ENCODE assay signal across 9 cellular contexts in the genomic region with DNA sequence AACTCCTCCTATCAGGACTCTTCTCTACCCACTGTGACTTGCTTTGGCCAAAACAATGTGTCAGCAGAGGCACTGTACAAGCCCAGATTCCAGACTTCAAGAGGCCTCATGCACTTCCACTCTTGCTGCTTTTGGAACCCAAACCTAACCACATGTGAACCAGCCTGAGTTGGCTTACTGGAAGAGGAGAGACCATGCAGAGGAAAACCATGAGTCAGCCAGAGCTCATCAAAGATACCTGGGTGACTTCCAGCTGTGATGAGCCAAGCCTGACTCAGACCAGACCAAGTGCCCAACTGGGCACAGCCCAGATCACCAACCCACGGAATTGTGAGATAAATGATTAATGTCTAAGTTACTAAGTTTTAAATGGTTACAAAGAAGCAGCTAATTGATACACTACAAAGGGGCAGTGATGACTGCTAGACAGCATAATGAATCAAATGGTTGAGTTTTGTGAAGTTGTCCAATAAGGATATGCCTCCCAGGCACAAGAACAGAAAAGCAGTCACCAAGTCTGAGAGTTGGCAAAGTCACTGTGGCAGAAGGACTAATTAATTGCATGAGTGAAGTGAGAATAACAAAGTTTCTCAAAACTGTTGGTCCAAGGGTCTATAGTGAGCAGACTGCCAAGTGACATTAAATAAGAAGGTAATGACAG. TPM values are rescaled to one million over a fixed set of nuclear protein-coding genes. Genes with fewer than 3 reads are reported as not detected.
DNase-seq lines count a peak whose midpoint lies in the region; ATAC-seq, FAIRE-seq and TF ChIP-seq lines count a peak whose summit lies in the region.
"Had no signal": no experiment of that assay in that cellular context is flagged by ENCODE, and none has a peak within 500 bp of the region (broad histone marks: within the 10 kb centered on the region; RNA-seq: fewer than 3 reads in every experiment).

No MANE protein-coding gene starts in this region.

- H3K27me3 ChIP-seq in keratinocyte (ENCODE audit: control insufficient read depth, extremely low read depth, insufficient read depth, low read length): no peaks in the 10 kb centered on the region
- peaks cover 3% of the 10 kb centered on the region for H3K27me3 ChIP-seq in CD4-positive, alpha-beta T cell (ENCODE audit: control insufficient read depth, insufficient read depth, low read length)

- TF ChIP-seq CTCF in keratinocyte (optimal IDR thresholded peaks at IDR 0.05 in 1 of 3, IDR thresholded peaks at IDR 0.05 in 1 of 3, conservative IDR thresholded peaks at IDR 0.05 in 1 of 3; ENCODE audit: extremely low read depth in 1 of 3, insufficient read depth in 2 of 3, low read length in 3 of 3): no peak
- no peak for TF ChIP-seq CTCF in CD4-positive, alpha-beta T cell (IDR thresholded peaks at IDR 0.05)

- POLR2A ChIA-PET in CD4-positive, alpha-beta T cell (lab: Charles Lee): no interaction called here

- DNase-seq in Caki2 (ENCODE audit: low read depth) (peak; percentile 98), GOT3 (lab: John Stamatoyannopoulos, UW) (peak; percentile 52), SW480 (ENCODE audit: low spot score) (peak; percentile 80), keratinocyte (ENCODE audit: low read depth, low spot score) (peak; percentile 98), NCI-H2227 (lab: John Stamatoyannopoulos, UW; ENCODE audit: unreplicated experiment) (no peak), NCI-H345 treated with DMSO at 0.1 percent for 48 hours (lab: John Stamatoyannopoulos, UW; ENCODE audit: unreplicated experiment) (no peak), NCI-H524 (lab: John Stamatoyannopoulos, UW) (no peak)
- DNase-seq in CD4-positive, alpha-beta T cell: no peak
- DNase-seq: retina had no signal

- in situ Hi-C loops in Caki2 (cut with HindIII; ENCODE audit: low pct_unique_long_range_greater_than_20kb, low sequenced_read_pairs): loop anchor here (25.0 kb wide), 1 partner anchor 374 kb away; a partner anchor contains a TSS

- no peaks in the 10 kb centered on the region for H3K9me3 ChIP-seq in keratinocyte (ENCODE audit: control insufficient read depth, low read depth, low read length)
- H3K9me3 ChIP-seq in CD4-positive, alpha-beta T cell (ENCODE audit: control insufficient read depth, low read length): peaks cover 15% of the 10 kb centered on the region

- H3K79me2 ChIP-seq in keratinocyte (ENCODE audit: control insufficient read depth, insufficient read depth, low read length): no peaks in the 10 kb centered on the region

- H3K9me1 ChIP-seq in keratinocyte (ENCODE audit: control insufficient read depth, extremely low read depth, insufficient read depth, low read length): no peaks in the 10 kb centered on the region

- no peak overlapping the region for H3K4me3 ChIP-seq in keratinocyte (ENCODE audit: control insufficient read depth in 2 of 3, extremely low read depth in 1 of 3, insufficient read depth in 2 of 3, low read depth in 1 of 3, low read length in 3 of 3)

- peak; percentile 99 for FAIRE-seq in keratinocyte (lab: Jason Lieb, UNC)

- H3K36me3 ChIP-seq in keratinocyte (ENCODE audit: control insufficient read depth in 2 of 2, extremely low read depth in 1 of 2, insufficient read depth in 2 of 2, low read length in 2 of 2): no peaks in the 10 kb centered on the region

- peak overlapping the region; percentile 54 for H3K4me2 ChIP-seq in keratinocyte (ENCODE audit: control insufficient read depth, extremely low read depth, insufficient read depth, low read depth, low read length)

- peaks cover 11% of the 10 kb centered on the region for H3K4me1 ChIP-seq in keratinocyte (ENCODE audit: control insufficient read depth, extremely low read depth, insufficient read depth, low read length)

- H3K27ac ChIP-seq in keratinocyte (ENCODE audit: control insufficient read depth, insufficient read depth, low read length): peak overlapping the region; percentile 69
- H3K27ac ChIP-seq in CD4-positive, alpha-beta T cell (ENCODE audit: low read depth, low read length): no peak overlapping the region

- CTCF ChIA-PET in CD4-positive, alpha-beta T cell (lab: Charles Lee): interaction anchor here (0.6 kb wide), 1 partner anchor 22 kb away, joined by 3 read pairs; no protein-coding TSS in a partner anchor

- no peak overlapping the region for H3K9ac ChIP-seq in keratinocyte (ENCODE audit: control insufficient read depth, extremely low read depth, insufficient read depth, low read length)

- no peak overlapping the region for H3K4me3 Mint-ChIP-seq in CD4-positive, alpha-beta T cell

- ATAC-seq in CD4-positive, alpha-beta T cell (ENCODE audit: poor library complexity): no peak

- peaks cover 11% of the 10 kb centered on the region for H3K9me3 Mint-ChIP-seq in CD4-positive, alpha-beta T cell

- dilution Hi-C loops in keratinocyte (cut with MboI; ENCODE audit: extremely low pct_ligation_motif_present, low sequenced_read_pairs): no loop called here

- H3K27ac Mint-ChIP-seq in CD4-positive, alpha-beta T cell: no peak overlapping the region

- peaks cover 5% of the 10 kb centered on the region for H3K27me3 Mint-ChIP-seq in CD4-positive, alpha-beta T cell

- H4K20me1 ChIP-seq in keratinocyte (ENCODE audit: control insufficient read depth, extremely low read depth, insufficient read depth, low read length): no peaks in the 10 kb centered on the region

- no peaks in the 10 kb centered on the region for H3K36me3 Mint-ChIP-seq in CD4-positive, alpha-beta T cell (ENCODE audit: low read depth)

- H2AFZ ChIP-seq in keratinocyte (ENCODE audit: control insufficient read depth, low read length): no peak overlapping the region

- intact Hi-C loops in CD4-positive, alpha-beta T cell (cut with DNase I, micrococcal nuclease): no loop called here

- H3K4me1 Mint-ChIP-seq in CD4-positive, alpha-beta T cell (ENCODE audit: low read depth): no peaks in the 10 kb centered on the region

RNA-seq across cellular contexts. Expression of a gene that starts 16.1 kb away (rescaled TPM):
- 7.7 and 25.6 TPM in 2 replicates for total RNA-seq in Caki2 (2014; rRNA removed; shearing (Covaris generic); ENCODE audit: low replicate concordance)
- 0.77 to 1.0 TPM (median 0.77 TPM) in 3 replicates for polyA plus RNA-seq in keratinocyte
- polyA plus RNA-seq in keratinocyte (2011; ENCODE audit: low read depth): 2.3 TPM
- polyA plus RNA-seq in keratinocyte (2011; cell fraction: cytosol; rRNA removed): 0.48 and 0.86 TPM in 2 replicates
- 0.22 and 0.27 TPM in 2 replicates for polyA plus RNA-seq in keratinocyte (2011; cell fraction: nucleus; rRNA removed)
- 0.91 and 1.2 TPM in 2 replicates for polyA plus RNA-seq in keratinocyte (2012; ENCODE audit: low replicate concordance)
- polyA minus RNA-seq in keratinocyte: 0.51 to 0.89 TPM in 2 of 3 replicates, not detected in the other
- not detected for polyA minus RNA-seq in keratinocyte (2011; cell fraction: cytosol; rRNA and poly(A)+ RNA removed)
- not detected in 2 replicates for polyA minus RNA-seq in keratinocyte (2011; cell fraction: nucleus; rRNA and poly(A)+ RNA removed)
- not detected for total RNA-seq in CD4-positive, alpha-beta T cell

Comparison
In these comparisons a context has a peak if more than half of its experiments do, and no peak if none do; other contexts are left out.
1. DNase-seq: peak in Caki2 (single experiment), GOT3 (single experiment), SW480 (single experiment) and keratinocyte (single experiment); none in NCI-H2227 (single experiment), NCI-H345 treated with DMSO at 0.1 percent for 48 hours (single experiment), CD4-positive, alpha-beta T cell (0 of 10) and NCI-H524 (0 of 2).